ENCODE assay signal across 34 cellular contexts in genomic region chr19:45262570-45262969, GRCh38. TPM values are rescaled to one million over a fixed set of nuclear protein-coding genes. Genes with fewer than 3 reads are reported as not detected.
"Had no signal": no experiment of that assay in that cellular context is flagged by ENCODE, and none has a peak within 500 bp of the region (broad histone marks: within the 10 kb centered on the region; RNA-seq: fewer than 3 reads in every experiment).

No MANE protein-coding gene starts in this region.

- FAIRE-seq: urothelium cell line had no signal

- H3K27me3 ChIP-seq: ovary, spleen, suprapubic skin, thyroid gland, tibial nerve, upper lobe of left lung, vagina had no signal

- H3K4me1 ChIP-seq: parathyroid adenoma, psoas muscle, spleen, suprapubic skin, thyroid gland, tibial nerve, upper lobe of left lung, vagina had no signal

- H3K27ac ChIP-seq: ovary, parathyroid adenoma, psoas muscle, skin epidermis, spleen, suprapubic skin, thoracic aorta, thyroid gland, tibial nerve, upper lobe of left lung, vagina had no signal

- H3K36me3 ChIP-seq: ovary had no signal

- H3K9me3 ChIP-seq: ovary, psoas muscle, spleen, suprapubic skin, thoracic aorta, thyroid gland, tibial nerve, upper lobe of left lung, vagina had no signal

- H2AFZ ChIP-seq: parathyroid adenoma had no signal

- H3K4me2 ChIP-seq: smooth muscle cell had no signal

- H3K9ac ChIP-seq: parathyroid adenoma had no signal

- DNase-seq: naive thymus-derived CD8-positive, alpha-beta T cell; nephron progenitor cell; occipital lobe; ovary; posterior cingulate gyrus; psoas muscle; right cardiac atrium; spleen; stimulated activated CD4-positive, alpha-beta T cell treated with anti-CD3 and anti-CD28 coated beads, Interleukin-12 subunit alpha, Interleukin-12 subunit beta, amount 100 ng/mL, for 4 hours; stimulated activated CD4-positive, alpha-beta T cell treated with anti-CD3 and anti-CD28 coated beads, Interleukin-1b, Interleukin-23, amount 100 ng/mL, for 48 hours; stimulated activated CD4-positive, alpha-beta T cell treated with anti-CD3 and anti-CD28 coated beads, Interleukin-4, amount 100 ng/mL, for 1 hour; stimulated activated CD4-positive, alpha-beta T cell treated with anti-CD3 and anti-CD28 coated beads, Interleukin-4, amount 100 ng/mL, for 4 hours; stimulated activated CD8-positive, alpha-beta memory T cell treated with anti-CD3 and anti-CD28 coated beads, Interleukin-4, amount 100 ng/mL, for 48 hours; stimulated activated naive CD4-positive, alpha-beta T cell; stimulated activated naive CD8-positive, alpha-beta T cell treated with anti-CD3 and anti-CD28 coated beads, Interleukin-15, amount 100 ng/mL, for 72 hours; stimulated activated naive CD8-positive, alpha-beta T cell treated with anti-CD3 and anti-CD28 coated beads, Interleukin-15, Interleukin-2, amounts not matched to agents 100 U/mL and 50 U/mL, for 24 hours; substantia nigra; thyroid gland; trophoblast cell had no signal

- H3K4me3 ChIP-seq: ovary, psoas muscle, skin epidermis, smooth muscle cell, spleen, suprapubic skin, thoracic aorta, thyroid gland, tibial nerve, upper lobe of left lung, vagina had no signal

- ATAC-seq: naive thymus-derived CD8-positive, alpha-beta T cell; natural killer cell treated with Interleukin-12 subunit alpha and Interleukin-12 subunit beta and Interleukin-15 and Interleukin-18, amount 100 ng/mL, for 72 hours; psoas muscle; right cardiac atrium; sciatic nerve; stimulated activated memory B cell treated with anti-CD40 and anti-IgM and Interleukin-4, amounts not matched to agents 10 μg/mL and 1 μg/mL and 100 μg/mL, for 72 hours; stimulated activated naive CD8-positive, alpha-beta T cell treated with anti-CD3 and anti-CD28 coated beads, Interleukin-15, amount 100 ng/mL, for 72 hours; stimulated activated naive CD8-positive, alpha-beta T cell treated with anti-CD3 and anti-CD28 coated beads, Interleukin-15, Interleukin-2, amounts not matched to agents 100 U/mL and 50 U/mL, for 24 hours had no signal

RNA-seq across cellular contexts. Expression of gene EXOC3L2, which starts 17.4 kb away (rescaled TPM):
- total RNA-seq: naive thymus-derived CD8-positive, alpha-beta T cell; natural killer cell treated with Interleukin-12 subunit alpha and Interleukin-12 subunit beta and Interleukin-15 and Interleukin-18, amount 100 ng/mL, for 72 hours; occipital lobe; osteoblast; progenitor cell of endocrine pancreas; renal cortical epithelial cell had no signal
- polyA plus RNA-seq: naive thymus-derived CD8-positive, alpha-beta T cell had no signal
